In the genomic region with DNA sequence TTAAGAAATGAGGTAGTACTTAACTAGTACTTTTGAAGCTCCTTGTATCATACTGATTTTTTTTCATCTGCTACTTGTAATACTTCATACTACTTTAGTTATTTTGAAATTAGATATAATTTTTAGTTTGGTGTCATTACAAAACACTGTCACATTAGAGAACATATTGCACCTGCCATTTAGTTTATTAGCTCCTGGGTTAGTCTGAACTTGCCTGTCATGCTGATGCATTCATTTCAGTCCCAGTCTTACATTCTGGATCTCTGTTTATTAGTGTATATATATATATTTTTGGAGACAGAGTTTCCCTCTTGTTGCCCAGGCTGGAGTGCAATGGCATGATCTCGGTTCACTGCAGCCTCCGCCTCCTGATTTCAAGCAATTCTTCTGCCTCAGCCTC, we compare ENCODE assay signal across 6 cellular contexts.
"Had no signal": no experiment of that assay in that cellular context is flagged by ENCODE, and none has a peak within 500 bp of the region (broad histone marks: within the 10 kb centered on the region; RNA-seq: fewer than 3 reads in every experiment).

No MANE protein-coding gene starts in this region.

- H3K4me2 ChIP-seq: GM23338 had no signal

- H2AFZ ChIP-seq: GM23338 had no signal

- H3K27ac ChIP-seq: HL-60 had no signal

- H3K4me3 ChIP-seq: GM23338, K562 had no signal

- ATAC-seq: GM23338 had no signal

- DNase-seq: H9, HCEC 1CT, IMR-90 had no signal
